In genomic region chr1:207888647-207889046, GRCh38 we compare ENCODE assay signal across 11 cellular contexts. TPM values are rescaled to one million over a fixed set of nuclear protein-coding genes. Genes with fewer than 3 reads are reported as not detected.
DNase-seq lines count a peak whose midpoint lies in the region; ATAC-seq, FAIRE-seq and TF ChIP-seq lines count a peak whose summit lies in the region.
"Had no signal": no experiment of that assay in that cellular context is flagged by ENCODE, and none has a peak within 500 bp of the region (broad histone marks: within the 10 kb centered on the region; RNA-seq: fewer than 3 reads in every experiment).

No MANE protein-coding gene starts in this region.

- H3K4me3 ChIP-seq in Peyer's patch = no peak overlapping the region
- no peak overlapping the region for H3K4me3 ChIP-seq in fibroblast of lung (replicated peaks in 1 of 4; ENCODE audit: control extremely low read depth in 1 of 4, insufficient read depth in 1 of 4, low read depth in 3 of 4, low read length in 4 of 4)
- H3K4me3 ChIP-seq in osteoblast (ENCODE audit: insufficient read depth, low read length) = no peak overlapping the region
- H3K4me3 ChIP-seq in dorsolateral prefrontal cortex = no peak overlapping the region
- H3K4me3 ChIP-seq in pancreas = no peak overlapping the region
- H3K4me3 ChIP-seq: SJSA1 had no signal

- H3K9me3 ChIP-seq in Peyer's patch = no peaks in the 10 kb centered on the region
- H3K9me3 ChIP-seq in fibroblast of lung (ENCODE audit: control insufficient read depth, insufficient read depth, low read depth, low read length) = no peaks in the 10 kb centered on the region
- H3K9me3 ChIP-seq in osteoblast (ENCODE audit: low read depth, low read length) = no peaks in the 10 kb centered on the region
- H3K9me3 ChIP-seq in pancreas = no peaks in the 10 kb centered on the region
- H3K9me3 ChIP-seq: SJSA1 had no signal

- no peak for TF ChIP-seq POLR2A in Peyer's patch (IDR thresholded peaks at IDR 0.05)

- ATAC-seq in pancreas = no peak

- H3K79me2 ChIP-seq in fibroblast of lung (ENCODE audit: control insufficient read depth, insufficient read depth, low read length) (no peaks in the 10 kb centered on the region), osteoblast (ENCODE audit: insufficient read depth, low read length) (no peaks in the 10 kb centered on the region)

- H4K20me1 ChIP-seq in fibroblast of lung (ENCODE audit: control insufficient read depth, extremely low read depth, insufficient read depth, low read length) = no peaks in the 10 kb centered on the region
- H4K20me1 ChIP-seq in osteoblast (ENCODE audit: insufficient read depth, low read length) = no peaks in the 10 kb centered on the region

- H3K27ac ChIP-seq in Peyer's patch (peak overlapping the region; percentile 1 to 73 (median 58)), fibroblast of lung (ENCODE audit: insufficient read depth, low read length) (peak overlapping the region; percentile 46), osteoblast (ENCODE audit: low read depth, low read length) (peak overlapping the region; percentile 69), dorsolateral prefrontal cortex (peak overlapping the region in 27 of 59 donors; percentile 14 to 84 (median 60)), pancreas (no peak overlapping the region)
- H3K27ac ChIP-seq: SJSA1 had no signal

- no peak for TF ChIP-seq CTCF in Peyer's patch (IDR thresholded peaks at IDR 0.05)
- peak in 1 of 2 donors; percentile 10 for TF ChIP-seq CTCF in fibroblast of lung (conservative IDR thresholded peaks at IDR 0.05 in 1 of 2, IDR thresholded peaks at IDR 0.05 in 1 of 2; ENCODE audit: low read depth in 1 of 2, low read length in 2 of 2)
- TF ChIP-seq CTCF in osteoblast (IDR thresholded peaks at IDR 0.05; ENCODE audit: extremely low read depth, low read depth, low read length) = peak; percentile 24
- TF ChIP-seq CTCF in dorsolateral prefrontal cortex (IDR thresholded peaks at IDR 0.05 in 54 of 56, conservative IDR thresholded peaks at IDR 0.05 in 2 of 56; ENCODE audit: low read depth in 1 of 56, partially characterized antibody in 56 of 56) = no peak
- TF ChIP-seq CTCF in pancreas (IDR thresholded peaks at IDR 0.05) = no peak

- FAIRE-seq in pancreas (lab: Jason Lieb, UNC) = no peak

- intact Hi-C loops in dorsolateral prefrontal cortex (cut with DNase I) (no loop called here), pancreas (cut with DNase I) (loop anchor here in 2 of 3 donors (5.0 kb wide), 1 partner anchor 74 kb away; no protein-coding TSS in a partner anchor)

- H3K4me2 ChIP-seq in fibroblast of lung (ENCODE audit: extremely low read depth, insufficient read depth, low read length) (no peak overlapping the region), osteoblast (ENCODE audit: insufficient read depth, low read length) (peak overlapping the region; percentile 23)

- H3K27me3 ChIP-seq in Peyer's patch (no peaks in the 10 kb centered on the region), fibroblast of lung (ENCODE audit: control insufficient read depth, insufficient read depth, low read length) (no peaks in the 10 kb centered on the region), osteoblast (ENCODE audit: insufficient read depth, low read length) (no peaks in the 10 kb centered on the region), dorsolateral prefrontal cortex (no peaks in the 10 kb centered on the region), pancreas (no peaks in the 10 kb centered on the region)
- H3K27me3 ChIP-seq: SJSA1 had no signal

- peak; percentile 85 for DNase-seq in AG08395 (ENCODE audit: low spot score)
- DNase-seq in Peyer's patch = no peak
- DNase-seq in fibroblast of lung (ENCODE audit: low read depth in 2 of 2) = peak in 1 of 2 donors; percentile 45
- no peak for DNase-seq in osteoblast (ENCODE audit: insufficient read length, low spot score, missing footprints)
- DNase-seq in dorsolateral prefrontal cortex = no peak
- no peak for DNase-seq in pancreas
- no peak for DNase-seq in activated CD4-positive, alpha-beta T cell treated with anti-CD3 and anti-CD28 coated beads for 1 hour
- DNase-seq in nucleus accumbens (lab: John Stamatoyannopoulos, UW) = no peak
- DNase-seq: activated CD4-positive, alpha-beta T cell treated with anti-CD3 and anti-CD28 coated beads for 4 hours; NCI-H345 had no signal

- peaks cover 0 to 35% (median 6%) of the 10 kb centered on the region in 4 donors for H3K4me1 ChIP-seq in Peyer's patch
- peaks cover 31% of the 10 kb centered on the region for H3K4me1 ChIP-seq in fibroblast of lung (ENCODE audit: control insufficient read depth, extremely low read depth, insufficient read depth, low read length)
- H3K4me1 ChIP-seq in osteoblast (ENCODE audit: insufficient read depth, low read length) = peaks cover 35% of the 10 kb centered on the region
- H3K4me1 ChIP-seq in pancreas = peaks cover 0 to 18% (median 11%) of the 10 kb centered on the region in 3 donors

- H3K36me3 ChIP-seq in Peyer's patch (no peaks in the 10 kb centered on the region), fibroblast of lung (ENCODE audit: control insufficient read depth, insufficient read depth, low read length) (no peaks in the 10 kb centered on the region), osteoblast (ENCODE audit: insufficient read depth, low read length) (no peaks in the 10 kb centered on the region), pancreas (no peaks in the 10 kb centered on the region)
- H3K36me3 ChIP-seq: SJSA1 had no signal

- H2AFZ ChIP-seq in fibroblast of lung (ENCODE audit: low read length) (no peak overlapping the region), osteoblast (ENCODE audit: low read length) (peak overlapping the region; percentile 18)

- WGBS in pancreas, 2 donors = 82 to 86% methylated on average over 5 of the region's 5 CpGs

- no peak overlapping the region for H3K9ac ChIP-seq in fibroblast of lung (ENCODE audit: insufficient read depth, low read length)

RNA-seq across cellular contexts. Expression of gene CD34, which starts 22.3 kb away (rescaled TPM):
- 10 to 100 TPM in 3 of 4 donors, 1 to 10 TPM in 1; 4.6 to 21.9 (median 19.6) TPM for total RNA-seq in Peyer's patch
- total RNA-seq in fibroblast of lung = under 0.01 and 0.26 TPM in 2 replicates
- 0.51 and 0.72 TPM in 2 replicates for polyA plus RNA-seq in fibroblast of lung
- 0.33 and 0.53 TPM in 2 replicates for polyA plus RNA-seq in fibroblast of lung (2012)
- 0.33 TPM in 1 of 2 replicates, not detected in the other for polyA minus RNA-seq in fibroblast of lung (ENCODE audit: low replicate concordance)
- under 0.01 and 0.36 TPM in 2 replicates for total RNA-seq in osteoblast
- 10 to 100 TPM in 99 of 120 experiments, 1 to 10 TPM in 21; 3.4 to 46.4 (median 15.4) TPM for total RNA-seq in dorsolateral prefrontal cortex
- 10 to 100 TPM in 1 of 6 donors, 1 to 10 TPM in 5; 5.2 to 11.9 (median 8.1) TPM for total RNA-seq in pancreas
- 10 to 100 TPM in 1 of 2 donors, 1 to 10 TPM in 1; 5.9 to 11.6 TPM for polyA plus RNA-seq in pancreas

Comparison
In these comparisons a context has a peak if more than half of its experiments do, and no peak if none do; other contexts are left out.
1. H3K27ac ChIP-seq: peak in Peyer's patch (4 of 4), fibroblast of lung (single experiment) and osteoblast (single experiment); none in pancreas (0 of 4).
2. intact Hi-C loops: an anchor here in pancreas (5.0 kb wide); none called in dorsolateral prefrontal cortex.